ENCODE assay signal across 19 cellular contexts in genomic region chr14:61588419-61588901, GRCh38.
DNase-seq lines count a peak whose midpoint lies in the region; ATAC-seq and TF ChIP-seq lines count a peak whose summit lies in the region.
"Had no signal": no experiment of that assay in that cellular context is flagged by ENCODE, and none has a peak within 500 bp of the region (broad histone marks: within the 10 kb centered on the region; RNA-seq: fewer than 3 reads in every experiment).

No MANE protein-coding gene starts in this region.

- H3K4me3 Mint-ChIP-seq in activated T-helper 17 cell treated with anti-CD3 and anti-CD28 coated beads, Interleukin-2, amount 50 U/mL, for 72 hours: no peak overlapping the region
- H3K4me3 Mint-ChIP-seq: activated naive CD4-positive, alpha-beta T cell treated with anti-CD3 and anti-CD28 coated beads, Interleukin-2, amount 10 ng/mL, durations not matched to agents 7 days and 5 days; T-helper 2 cell treated with Interferon-gamma antibody and Interleukin-4, amounts not matched to agents 5 μg/mL and 100 μg/mL, for 36 hours; type B pancreatic cell had no signal

- intact Hi-C loops in ascending aorta (cut with DNase I): loop anchor here (2.0 to 10.0 kb wide), 4 partner anchors 41 to 304 kb away; partner anchors contain the start of genes HIF1A and TMEM30B

- H3K4me1 ChIP-seq in ascending aorta: peaks cover 22 to 26% of the 10 kb centered on the region in 2 donors
- peaks cover 11 to 35% (median 27%) of the 10 kb centered on the region in 5 donors for H3K4me1 ChIP-seq in subcutaneous abdominal adipose tissue (ENCODE audit: control insufficient read depth in 5 of 5, insufficient read depth in 5 of 5, low read length in 5 of 5)

- TF ChIP-seq CTCF in ascending aorta (IDR thresholded peaks at IDR 0.05): no peak

- ATAC-seq in activated T-helper 17 cell treated with anti-CD3 and anti-CD28 coated beads, Interleukin-2, amount 50 U/mL, for 72 hours (replicated peaks): no peak

- H3K27me3 ChIP-seq in ascending aorta (no peaks in the 10 kb centered on the region), subcutaneous abdominal adipose tissue (ENCODE audit: control insufficient read depth in 5 of 5, insufficient read depth in 4 of 5, low read length in 5 of 5) (no peaks in the 10 kb centered on the region)
- H3K27me3 ChIP-seq: neural progenitor cell, Peyer's patch had no signal

- no peak overlapping the region for H3K27ac Mint-ChIP-seq in activated T-helper 17 cell treated with anti-CD3 and anti-CD28 coated beads, Interleukin-2, amount 50 U/mL, for 72 hours
- H3K27ac Mint-ChIP-seq: activated naive CD4-positive, alpha-beta T cell treated with anti-CD3 and anti-CD28 coated beads, Interleukin-2, amount 10 ng/mL, durations not matched to agents 7 days and 5 days; neural progenitor cell; T-helper 2 cell treated with Interferon-gamma antibody and Interleukin-4, amounts not matched to agents 5 μg/mL and 100 μg/mL, for 36 hours; type B pancreatic cell had no signal

- H3K27ac ChIP-seq in ascending aorta: peak overlapping the region; percentile 85 to 86
- H3K27ac ChIP-seq in subcutaneous abdominal adipose tissue (ENCODE audit: low read depth, low read length): peak overlapping the region; percentile 28
- H3K27ac ChIP-seq: neural progenitor cell, Peyer's patch had no signal

- H3K36me3 Mint-ChIP-seq in activated T-helper 17 cell treated with anti-CD3 and anti-CD28 coated beads, Interleukin-2, amount 50 U/mL, for 72 hours (ENCODE audit: low read depth): no peaks in the 10 kb centered on the region
- H3K36me3 Mint-ChIP-seq: neural progenitor cell, type B pancreatic cell had no signal

- H3K4me3 ChIP-seq in ascending aorta (no peak overlapping the region), subcutaneous abdominal adipose tissue (ENCODE audit: low read depth in 1 of 5, low read length in 5 of 5) (no peak overlapping the region)
- H3K4me3 ChIP-seq: neural progenitor cell, Peyer's patch had no signal

- H3K9me3 Mint-ChIP-seq in activated T-helper 17 cell treated with anti-CD3 and anti-CD28 coated beads, Interleukin-2, amount 50 U/mL, for 72 hours: no peaks in the 10 kb centered on the region
- H3K9me3 Mint-ChIP-seq: activated naive CD4-positive, alpha-beta T cell treated with anti-CD3 and anti-CD28 coated beads, Interleukin-2, amount 10 ng/mL, durations not matched to agents 7 days and 5 days; type B pancreatic cell had no signal

- H3K36me3 ChIP-seq in ascending aorta (no peaks in the 10 kb centered on the region), subcutaneous abdominal adipose tissue (ENCODE audit: control insufficient read depth in 5 of 5, insufficient read depth in 5 of 5, low read length in 5 of 5) (no peaks in the 10 kb centered on the region)
- H3K36me3 ChIP-seq: neural progenitor cell, Peyer's patch had no signal

- DNase-seq in NCI-H526 (lab: John Stamatoyannopoulos, UW): peak; percentile 13 to 29
- DNase-seq in NCI-H526 treated with DMSO at 0.1 percent for 48 hours (lab: John Stamatoyannopoulos, UW): no peak
- DNase-seq in ascending aorta (ENCODE audit: low spot score in 2 of 2): no peak
- DNase-seq in fibroblast of the conjunctiva (ENCODE audit: low read depth): peak; percentile 85
- DNase-seq in activated effector memory CD4-positive, alpha-beta T cell treated with Interleukin-2 at 50 U/mL for 16 hours: no peak
- no peak for DNase-seq in T-helper 1 cell
- DNase-seq: activated CD8-positive, alpha-beta memory T cell treated with anti-CD3 and anti-CD28 coated beads for 24 hours; activated naive CD4-positive, alpha-beta T cell treated with anti-CD3 and anti-CD28 coated beads, Interleukin-2, amount 10 ng/mL, durations not matched to agents 7 days and 5 days; Calu3; effector CD4-positive, alpha-beta T cell; H7; NCI-H510A treated with DMSO at 0.1 percent for 48 hours; Peyer's patch; stimulated activated CD4-positive, alpha-beta T cell treated with anti-CD3 and anti-CD28 coated beads, Interleukin-12 subunit alpha, Interleukin-12 subunit beta, amount 100 ng/mL, for 4 hours had no signal

- H3K27me3 Mint-ChIP-seq in activated T-helper 17 cell treated with anti-CD3 and anti-CD28 coated beads, Interleukin-2, amount 50 U/mL, for 72 hours: no peaks in the 10 kb centered on the region
- H3K27me3 Mint-ChIP-seq: activated naive CD4-positive, alpha-beta T cell treated with anti-CD3 and anti-CD28 coated beads, Interleukin-2, amount 10 ng/mL, durations not matched to agents 7 days and 5 days had no signal

- H3K9ac ChIP-seq in subcutaneous abdominal adipose tissue (ENCODE audit: low read length in 5 of 5): no peak overlapping the region
- H3K9ac ChIP-seq: neural progenitor cell had no signal

- no peaks in the 10 kb centered on the region for H3K9me3 ChIP-seq in ascending aorta
- H3K9me3 ChIP-seq in subcutaneous abdominal adipose tissue (ENCODE audit: control insufficient read depth in 5 of 5, low read length in 5 of 5): peaks cover 0 to 5% (median 4%) of the 10 kb centered on the region in 5 donors
- H3K9me3 ChIP-seq: Peyer's patch had no signal

- H3K4me1 Mint-ChIP-seq in activated T-helper 17 cell treated with anti-CD3 and anti-CD28 coated beads, Interleukin-2, amount 50 U/mL, for 72 hours: peaks cover 6% of the 10 kb centered on the region

Comparison
In these comparisons a context has a peak if more than half of its experiments do, and no peak if none do; other contexts are left out.
1. DNase-seq: peak in NCI-H526 (2 of 2) and fibroblast of the conjunctiva (single experiment); none in NCI-H526 treated with DMSO at 0.1 percent for 48 hours (single experiment), ascending aorta (0 of 2), activated effector memory CD4-positive, alpha-beta T cell treated with Interleukin-2 at 50 U/mL for 16 hours (single experiment) and T-helper 1 cell (0 of 5).